9 cellular contexts compared by ENCODE assay signal in genomic region chr22:45602824-45603301, GRCh38.
DNase-seq lines count a peak whose midpoint lies in the region; ATAC-seq, FAIRE-seq and TF ChIP-seq lines count a peak whose summit lies in the region.
"Had no signal": no experiment of that assay in that cellular context is flagged by ENCODE, and none has a peak within 500 bp of the region (broad histone marks: within the 10 kb centered on the region; RNA-seq: fewer than 3 reads in every experiment).

No MANE protein-coding gene starts in this region.

- TF ChIP-seq CTCF in DOHH2 (IDR thresholded peaks at IDR 0.05; ENCODE audit: low read depth, low read length, poor library complexity, severe bottlenecking) (no peak), NB4 (IDR thresholded peaks at IDR 0.05; ENCODE audit: low read depth, low read length) (no peak), WTC11 (IDR thresholded peaks at IDR 0.05) (no peak), tibial nerve (IDR thresholded peaks at IDR 0.05) (no peak)

- TF ChIP-seq POLR2A in NB4 (IDR thresholded peaks at IDR 0.05; ENCODE audit: extremely low read depth, insufficient read length) (no peak), tibial nerve (IDR thresholded peaks at IDR 0.05) (no peak), H54 (IDR thresholded peaks at IDR 0.05; ENCODE audit: low read depth, low read length) (no peak)

- no peaks in the 10 kb centered on the region for H4K20me1 ChIP-seq in DOHH2 (ENCODE audit: control insufficient read depth, insufficient read depth, low read depth, low read length)

- H2AK5ac ChIP-seq in mesenchymal stem cell (ENCODE audit: low read length, severe bottlenecking): no peak overlapping the region

- H3K79me1 ChIP-seq in mesenchymal stem cell (replicated peaks; ENCODE audit: low read length, poor library complexity, severe bottlenecking): no peaks in the 10 kb centered on the region

- H3K4me3 ChIP-seq in DOHH2 (ENCODE audit: low read length) (no peak overlapping the region), NB4 (ENCODE audit: low read depth, low read length) (peak overlapping the region; percentile 71), mesenchymal stem cell (ENCODE audit: insufficient read depth in 1 of 2, low read depth in 1 of 2, low read length in 2 of 2) (no peak overlapping the region), tibial nerve (no peak overlapping the region)

- H3K9me3 ChIP-seq in DOHH2 (ENCODE audit: control insufficient read depth, insufficient read depth, low read length): no peaks in the 10 kb centered on the region
- no peaks in the 10 kb centered on the region for H3K9me3 ChIP-seq in mesenchymal stem cell (ENCODE audit: control insufficient read depth, low read length)
- no peaks in the 10 kb centered on the region for H3K9me3 ChIP-seq in tibial nerve

- POLR2A ChIA-PET in WTC11 (lab: Charles Lee): interaction anchor here (0.6 kb wide), 1 partner anchor 9 kb away, joined by 4 read pairs; no protein-coding TSS in a partner anchor

- no peak overlapping the region for H2BK12ac ChIP-seq in mesenchymal stem cell (ENCODE audit: low read length in 2 of 2)

- H3K4me1 Mint-ChIP-seq in WTC11: peaks cover 17% of the 10 kb centered on the region

- H3K36me3 ChIP-seq in DOHH2 (ENCODE audit: control insufficient read depth, low read length): no peaks in the 10 kb centered on the region
- peaks cover 29 to 43% of the 10 kb centered on the region in 2 experiments for H3K36me3 ChIP-seq in mesenchymal stem cell (ENCODE audit: control insufficient read depth in 1 of 2, insufficient read depth in 2 of 2, low read depth in 1 of 2, low read length in 2 of 2)
- no peaks in the 10 kb centered on the region for H3K36me3 ChIP-seq in tibial nerve

- no peak overlapping the region for H3K27ac ChIP-seq in DOHH2 (ENCODE audit: low read depth, low read length)
- no peak overlapping the region for H3K27ac ChIP-seq in mesenchymal stem cell (ENCODE audit: low read length, poor library complexity, severe bottlenecking)
- no peak overlapping the region for H3K27ac ChIP-seq in tibial nerve

- TF ChIP-seq EP300 in tibial nerve (IDR thresholded peaks at IDR 0.05): no peak

- no peak overlapping the region for H3K9ac ChIP-seq in mesenchymal stem cell (ENCODE audit: low read length)

- no peak overlapping the region for H3K18ac ChIP-seq in mesenchymal stem cell (ENCODE audit: low read depth in 1 of 2, low read length in 2 of 2)

- no peak overlapping the region for H3K4ac ChIP-seq in mesenchymal stem cell (ENCODE audit: low read depth in 1 of 2, low read length in 2 of 2)

- H2AFZ ChIP-seq in mesenchymal stem cell (ENCODE audit: low read depth, low read length): no peak overlapping the region

- no peak overlapping the region for H3K23ac ChIP-seq in mesenchymal stem cell (ENCODE audit: low read length in 2 of 2)

- H3K14ac ChIP-seq in mesenchymal stem cell (ENCODE audit: low read length in 2 of 2): no peak overlapping the region

- H2BK15ac ChIP-seq in mesenchymal stem cell (ENCODE audit: low read depth, poor library complexity, severe bottlenecking): no peak overlapping the region

- no peak overlapping the region for H2BK120ac ChIP-seq in mesenchymal stem cell (ENCODE audit: low read depth, low read length)

- no peaks in the 10 kb centered on the region for H3K79me2 ChIP-seq in DOHH2 (ENCODE audit: control insufficient read depth, low read length)

- no peak overlapping the region for H2BK5ac ChIP-seq in mesenchymal stem cell (ENCODE audit: low read depth, low read length, poor library complexity, severe bottlenecking)

- WGBS in mesenchymal stem cell: 82% methylated on average over 15 of the region's 15 CpGs
- WGBS in tibial nerve, 2 donors: 84 to 85% methylated on average over 15 of the region's 15 CpGs

- H3K4me1 ChIP-seq in DOHH2 (ENCODE audit: control insufficient read depth, low read length): peaks cover 8% of the 10 kb centered on the region
- peaks cover 26% of the 10 kb centered on the region for H3K4me1 ChIP-seq in mesenchymal stem cell (ENCODE audit: control insufficient read depth, insufficient read depth, low read depth, low read length)
- H3K4me1 ChIP-seq in tibial nerve: peaks cover 0 to 7% (median 0%) of the 10 kb centered on the region in 4 donors

- no peaks in the 10 kb centered on the region for H3K27me3 Mint-ChIP-seq in WTC11 (ENCODE audit: low read depth)

- CTCF ChIA-PET in WTC11 (lab: Charles Lee): interaction anchor here (0.6 to 1.5 kb wide), 11 partner anchors 26 to 475 kb away, joined by 3 to 7 read pairs (median 3); no protein-coding TSS in a partner anchor

- no peaks in the 10 kb centered on the region for H3K27me3 ChIP-seq in DOHH2 (ENCODE audit: control insufficient read depth, low read length)
- H3K27me3 ChIP-seq in mesenchymal stem cell (ENCODE audit: control insufficient read depth in 1 of 2, insufficient read depth in 1 of 2, low read length in 2 of 2): no peaks in the 10 kb centered on the region
- no peaks in the 10 kb centered on the region for H3K27me3 ChIP-seq in tibial nerve

- H3K27ac Mint-ChIP-seq in WTC11: no peak overlapping the region

- H3K9me2 ChIP-seq in DOHH2 (replicated peaks; ENCODE audit: control insufficient read depth, low read length): no peaks in the 10 kb centered on the region

- H3K9me3 Mint-ChIP-seq in WTC11: no peaks in the 10 kb centered on the region
- H3K9me3 Mint-ChIP-seq: IgD-negative memory B cell had no signal

- ATAC-seq in WTC11 (peak; percentile 87), HG02981 (IDR thresholded peaks at IDR 0.05; ENCODE audit: unreplicated experiment) (no peak), GM21529 (IDR thresholded peaks at IDR 0.05; ENCODE audit: unreplicated experiment) (no peak)

- H3K4me3 Mint-ChIP-seq in WTC11: no peak overlapping the region
- H3K4me3 Mint-ChIP-seq: IgD-negative memory B cell had no signal

- peak overlapping the region; percentile 23; the same call in 1 of the 2 replicates for H3K4me2 ChIP-seq in DOHH2 (ENCODE audit: low read length)
- H3K4me2 ChIP-seq in mesenchymal stem cell (ENCODE audit: low read length, poor library complexity, severe bottlenecking): no peak overlapping the region

- H3F3A ChIP-seq in DOHH2 (ENCODE audit: control insufficient read depth, insufficient read depth): no peaks in the 10 kb centered on the region

- no peak for FAIRE-seq in H54 (lab: Jason Lieb, UNC)

- peak; percentile 96 for DNase-seq in NB4 (ENCODE audit: low read depth)
- peak; percentile 65 for DNase-seq in WTC11 (ENCODE audit: low spot score)
- peak; percentile 44 for DNase-seq in mesenchymal stem cell
- DNase-seq in tibial nerve (ENCODE audit: low spot score in 2 of 2): no peak
- no peak for DNase-seq in H54 (ENCODE audit: insufficient read length, low spot score)

- H4K8ac ChIP-seq in mesenchymal stem cell (ENCODE audit: low read length): no peak overlapping the region

- H4K91ac ChIP-seq in mesenchymal stem cell (ENCODE audit: low read length): no peak overlapping the region

- peaks cover 3% of the 10 kb centered on the region for H3K36me3 Mint-ChIP-seq in WTC11
- H3K36me3 Mint-ChIP-seq: IgD-negative memory B cell had no signal

TF ChIP-seq in WTC11, 78 proteins besides CTCF, POLR2A, EP300 and RAD21:
- TF ChIP-seq MXD4 (CRISPR knock-in tag; IDR thresholded peaks at IDR 0.05; ENCODE audit: borderline replicate concordance): no peak
- peak; percentile 84 for TF ChIP-seq USF1 (CRISPR knock-in tag; IDR thresholded peaks at IDR 0.05)
- TF ChIP-seq NFYB (CRISPR knock-in tag; conservative IDR thresholded peaks at IDR 0.05; ENCODE audit: low read depth): peak; percentile 85
- TF ChIP-seq USF2 (CRISPR knock-in tag; IDR thresholded peaks at IDR 0.05): peak; percentile 89
- TF ChIP-seq CREB1 (CRISPR knock-in tag; IDR thresholded peaks at IDR 0.05): no peak
TF ChIP-seq in WTC11: peak in this region for 3.

Comparison
In these comparisons a context has a peak if more than half of its experiments do, and no peak if none do; other contexts are left out.
1. DNase-seq: peak in NB4 (single experiment), WTC11 (single experiment) and mesenchymal stem cell (single experiment); none in tibial nerve (0 of 2) and H54 (single experiment).